Comparison of ENCODE assay signal across 21 cellular contexts in the genomic region with DNA sequence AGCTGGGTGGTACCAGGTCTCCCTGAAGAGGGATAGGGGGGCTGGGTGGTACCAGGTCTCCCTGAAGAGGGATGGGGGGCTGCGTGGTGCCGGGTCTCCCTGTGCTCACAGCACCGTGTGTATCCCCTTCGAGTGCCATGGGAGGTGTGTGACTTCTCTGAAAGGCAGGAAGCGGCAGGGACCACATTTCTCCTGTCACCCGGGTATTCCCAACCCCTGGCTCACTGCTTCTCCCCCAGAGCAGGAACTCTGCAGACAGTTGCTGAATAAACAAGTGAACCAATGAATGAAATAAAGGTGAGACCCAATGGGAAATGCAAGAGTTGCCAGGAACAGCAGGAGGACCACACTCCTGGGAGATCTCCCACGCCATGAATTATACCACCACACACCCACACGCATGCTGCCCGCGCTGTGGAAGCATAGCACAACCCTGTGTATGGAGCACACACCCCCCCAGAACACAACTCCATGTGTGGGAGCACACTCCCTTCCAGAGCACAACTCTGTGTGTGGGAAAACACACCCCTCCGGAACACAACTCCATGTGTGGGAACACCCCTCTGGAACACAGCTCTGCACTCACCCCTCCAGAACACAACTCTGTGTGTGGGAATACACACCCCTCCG.
"Had no signal": no experiment of that assay in that cellular context is flagged by ENCODE, and none has a peak within 500 bp of the region (broad histone marks: within the 10 kb centered on the region; RNA-seq: fewer than 3 reads in every experiment).

No MANE protein-coding gene starts in this region.

- H3K27me3 ChIP-seq: pancreas, testis, uterus had no signal

- ATAC-seq: activated CD4-positive, CD25-positive, alpha-beta regulatory T cell treated with anti-CD3 and anti-CD28 coated beads, Interleukin-2, amount 50 U/mL, for 24 hours; activated CD8-positive, alpha-beta memory T cell treated with anti-CD3 and anti-CD28 coated beads, Interleukin-2, amount 10 ng/mL, durations not matched to agents 7 days and 5 days; activated T-cell treated with anti-CD3 and anti-CD28 coated beads, Interleukin-2, amount 50 U/mL, for 72 hours; left ventricle myocardium superior; pancreas had no signal

- H3K36me3 ChIP-seq: brain microvascular endothelial cell, pancreas, prostate gland, uterus, WERI-Rb-1 had no signal

- H3K9me3 ChIP-seq: pancreas, prostate gland, testis, uterus had no signal

- DNase-seq: activated CD4-positive, alpha-beta memory T cell treated with anti-CD3 and anti-CD28 coated beads, Interleukin-2, amount 10 ng/mL, durations not matched to agents 7 days and 5 days; activated CD4-positive, alpha-beta T cell treated with anti-CD3 and anti-CD28 coated beads for 48 hours; activated CD8-positive, alpha-beta memory T cell treated with anti-CD3 and anti-CD28 coated beads, Interleukin-2, amount 10 ng/mL, durations not matched to agents 7 days and 5 days; activated naive CD4-positive, alpha-beta T cell treated with Interleukin-2 at 50 U/mL for 16 hours; activated T-cell treated with anti-CD3 and anti-CD28 coated beads, Interleukin-2, amount 50 U/mL, for 72 hours; brain microvascular endothelial cell; central memory CD4-positive, alpha-beta T cell; effector CD4-positive, alpha-beta T cell; left ventricle myocardium superior; pancreas; stimulated activated CD4-positive, alpha-beta T cell treated with anti-CD3 and anti-CD28 coated beads, Interleukin-15, amount 100 ng/mL, for 24 hours; stimulated activated CD4-positive, alpha-beta T cell treated with anti-CD3 and anti-CD28 coated beads, Interleukin-2, amount 100 ng/mL, for 24 hours; stimulated activated naive CD4-positive, alpha-beta T cell treated with Interleukin-2 at 50 U/mL for 16 hours; SW 1271; T-helper 9 cell; testis; uterus; WERI-Rb-1 had no signal

- H3K4me1 ChIP-seq: pancreas, prostate gland, uterus had no signal

- H3K4me3 ChIP-seq: pancreas, prostate gland, testis, uterus had no signal

- H3K27ac ChIP-seq: brain microvascular endothelial cell, epithelial cell of prostate, pancreas, prostate gland, uterus, WERI-Rb-1 had no signal
